ENCODE assay signal across 8 cellular contexts in the genomic region with DNA sequence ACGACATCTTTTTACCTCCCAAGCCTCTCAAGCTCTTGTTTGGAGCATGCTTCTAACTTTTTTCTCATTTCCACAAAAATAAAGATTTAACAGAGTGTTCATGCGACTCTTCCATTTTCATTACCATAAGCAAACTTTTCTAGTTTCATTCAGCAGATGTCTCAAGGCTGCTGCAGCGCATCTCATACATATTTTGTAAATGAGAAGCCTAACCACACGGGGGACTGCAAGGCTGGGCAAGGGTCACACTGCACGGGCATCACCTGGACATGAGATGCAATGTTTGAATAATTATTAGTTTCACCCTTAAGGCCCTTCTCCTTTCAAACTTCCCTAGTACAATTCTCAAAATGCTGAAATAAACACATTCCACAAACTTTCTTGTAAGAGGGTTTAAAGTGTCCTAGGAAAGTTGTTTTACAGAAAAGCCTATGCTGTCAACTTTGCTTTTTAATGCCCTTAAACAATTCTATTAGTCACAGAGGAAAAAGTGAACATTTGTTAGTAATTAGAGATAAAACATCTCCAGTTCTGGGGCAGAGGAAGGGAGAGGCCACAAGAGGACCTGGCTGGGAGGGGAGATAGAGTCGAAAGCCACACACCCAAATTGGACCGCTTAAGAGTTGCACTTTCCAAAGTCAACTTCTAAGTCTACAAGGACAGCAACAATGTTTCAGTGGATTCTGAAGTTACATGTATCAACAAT. TPM values are rescaled to one million over a fixed set of nuclear protein-coding genes. Genes with fewer than 3 reads are reported as not detected.
DNase-seq lines count a peak whose midpoint lies in the region; ATAC-seq, FAIRE-seq and TF ChIP-seq lines count a peak whose summit lies in the region.

No MANE protein-coding gene starts in this region.

- no peak for FAIRE-seq in GM12892 (lab: Jason Lieb, UNC)

- BruUV-seq in HCT116 (replicated peaks; lab: Mats Ljungman, UMichigan), result no TSS peak

- 0 out of 4 replicates have a peak, but pooled peaks cover 0 to 3% of the 10 kb centered on the region in 2 experiments for H3K9me3 ChIP-seq in HCT116 (ENCODE audit: control insufficient read depth in 1 of 2, insufficient read depth in 1 of 2, low read depth in 1 of 2, low read length in 2 of 2)
- peaks cover 7% of the 10 kb centered on the region for H3K9me3 ChIP-seq in left ventricle myocardium inferior (replicated peaks)
- no peaks in the 10 kb centered on the region for H3K9me3 ChIP-seq in skeletal muscle tissue (ENCODE audit: control insufficient read depth in 3 of 3, low read length in 3 of 3)

- no peak; the same call in 1 of the 2 replicates for TF ChIP-seq RAD21 in HCT116 (IDR thresholded peaks at IDR 0.05; ENCODE audit: low read depth)

- H3K27ac ChIP-seq in HCT116 (ENCODE audit: low read depth, low read length) (peak overlapping the region; percentile 63; the same call in 1 of the 2 replicates), left ventricle myocardium inferior (replicated peaks) (peak overlapping the region; percentile 75), skeletal muscle tissue (ENCODE audit: low read depth, low read length) (no peak overlapping the region)

- no peaks in the 10 kb centered on the region for H3K27me3 ChIP-seq in HCT116 (ENCODE audit: insufficient read depth, low read length)
- H3K27me3 ChIP-seq in left ventricle myocardium inferior (ENCODE audit: low read depth), result no peaks in the 10 kb centered on the region
- no peaks in the 10 kb centered on the region for H3K27me3 ChIP-seq in skeletal muscle tissue (ENCODE audit: control insufficient read depth in 3 of 3, insufficient read depth in 3 of 3, low read length in 3 of 3)

- peak overlapping the region; percentile 79 for H3K9ac ChIP-seq in HCT116 (ENCODE audit: low read length)
- peak overlapping the region; percentile 79 to 83 (median 79) for H3K9ac ChIP-seq in skeletal muscle tissue (ENCODE audit: low read depth in 1 of 3, low read length in 3 of 3)

- H3K4me2 ChIP-seq in HCT116 (ENCODE audit: low read length), result peak overlapping the region; percentile 80

- peaks cover 29 to 70% of the 10 kb centered on the region in 2 experiments for H3K4me1 ChIP-seq in HCT116 (ENCODE audit: control insufficient read depth in 1 of 2, insufficient read depth in 2 of 2, low read length in 2 of 2)
- peaks cover 36% of the 10 kb centered on the region for H3K4me1 ChIP-seq in left ventricle myocardium inferior
- peaks cover 10 to 36% (median 12%) of the 10 kb centered on the region in 3 donors for H3K4me1 ChIP-seq in skeletal muscle tissue (ENCODE audit: control insufficient read depth in 3 of 3, insufficient read depth in 3 of 3, low read length in 3 of 3)

- H3K9me3 Mint-ChIP-seq in activated T-helper 1 cell treated with anti-CD3 and anti-CD28 coated beads, Interleukin-12 subunit alpha, Interleukin-12 subunit beta, Interleukin-2, Interleukin-4 antibody, amounts not matched to agents 30 ng/mL and 10 ng/mL and 1 ng/mL, durations not matched to agents 14 hours and 24 hours and 36 hours, result peaks cover 11% of the 10 kb centered on the region

- peaks cover 6% of the 10 kb centered on the region for H3K36me3 Mint-ChIP-seq in activated T-helper 1 cell treated with anti-CD3 and anti-CD28 coated beads, Interleukin-12 subunit alpha, Interleukin-12 subunit beta, Interleukin-2, Interleukin-4 antibody, amounts not matched to agents 30 ng/mL and 10 ng/mL and 1 ng/mL, durations not matched to agents 14 hours and 24 hours and 36 hours (ENCODE audit: low read depth)

- H3K4me3 ChIP-seq in HCT116 (replicated peaks in 1 of 2; ENCODE audit: low read depth in 1 of 2, low read length in 2 of 2) (peak overlapping the region; percentile 72 to 84), left ventricle myocardium inferior (peak overlapping the region; percentile 81), skeletal muscle tissue (ENCODE audit: low read length in 3 of 3) (peak overlapping the region; percentile 62 to 76 (median 74))

- CTCF ChIA-PET in HCT116 (lab: Charles Lee), result no interaction called here

- H3K4me3 Mint-ChIP-seq in activated T-helper 1 cell treated with anti-CD3 and anti-CD28 coated beads, Interleukin-12 subunit alpha, Interleukin-12 subunit beta, Interleukin-2, Interleukin-4 antibody, amounts not matched to agents 30 ng/mL and 10 ng/mL and 1 ng/mL, durations not matched to agents 14 hours and 24 hours and 36 hours, result peak overlapping the region; percentile 80

- intact Hi-C loops in HCT116 (cut with micrococcal nuclease) (no loop called here), left ventricle myocardium inferior (cut with micrococcal nuclease) (no loop called here)
- intact Hi-C loops in activated T-helper 1 cell treated with anti-CD3 and anti-CD28 coated beads, Interleukin-12 subunit alpha, Interleukin-12 subunit beta, Interleukin-2, Interleukin-4 antibody, amounts not matched to agents 30 ng/mL and 10 ng/mL and 1 ng/mL, durations not matched to agents 14 hours and 24 hours and 36 hours (cut with micrococcal nuclease), result loop anchor here (2.0 to 10.0 kb wide), 4 partner anchors 68 to 486 kb away; a partner anchor contains a TSS

- no peak for TF ChIP-seq POLR2A in HCT116 (IDR thresholded peaks at IDR 0.05; ENCODE audit: borderline replicate concordance, extremely low read depth, insufficient read depth, insufficient read length)
- TF ChIP-seq POLR2A in GM12892 (IDR thresholded peaks at IDR 0.05; ENCODE audit: low read depth, low read length), result no peak

- peaks cover 29% of the 10 kb centered on the region for H3K4me1 Mint-ChIP-seq in activated T-helper 1 cell treated with anti-CD3 and anti-CD28 coated beads, Interleukin-12 subunit alpha, Interleukin-12 subunit beta, Interleukin-2, Interleukin-4 antibody, amounts not matched to agents 30 ng/mL and 10 ng/mL and 1 ng/mL, durations not matched to agents 14 hours and 24 hours and 36 hours (ENCODE audit: low read depth)

- no peaks in the 10 kb centered on the region for H3K9me2 ChIP-seq in HCT116 (ENCODE audit: insufficient read depth)

- H4K20me1 ChIP-seq in HCT116 (ENCODE audit: insufficient read depth), result no peaks in the 10 kb centered on the region

- TF ChIP-seq CTCF in HCT116 (IDR thresholded peaks at IDR 0.05 in 2 of 3, conservative IDR thresholded peaks at IDR 0.05 in 1 of 3; ENCODE audit: borderline replicate concordance in 1 of 3, insufficient read depth in 1 of 3, low read depth in 2 of 3, low read length in 2 of 3), result no peak
- no peak for TF ChIP-seq CTCF in left ventricle myocardium inferior (IDR thresholded peaks at IDR 0.05; ENCODE audit: borderline replicate concordance)

- peaks cover 6% of the 10 kb centered on the region for H3K27me3 Mint-ChIP-seq in activated T-helper 1 cell treated with anti-CD3 and anti-CD28 coated beads, Interleukin-12 subunit alpha, Interleukin-12 subunit beta, Interleukin-2, Interleukin-4 antibody, amounts not matched to agents 30 ng/mL and 10 ng/mL and 1 ng/mL, durations not matched to agents 14 hours and 24 hours and 36 hours (ENCODE audit: insufficient read depth)

- H3K27ac Mint-ChIP-seq in activated T-helper 1 cell treated with anti-CD3 and anti-CD28 coated beads, Interleukin-12 subunit alpha, Interleukin-12 subunit beta, Interleukin-2, Interleukin-4 antibody, amounts not matched to agents 30 ng/mL and 10 ng/mL and 1 ng/mL, durations not matched to agents 14 hours and 24 hours and 36 hours, result peak overlapping the region; percentile 30

- DNase-seq in AG08395 (ENCODE audit: low spot score) (peak; percentile 59), HCT116 (ENCODE audit: low read depth, low spot score) (no peak), left ventricle myocardium inferior (no peak), NCI-H1694 treated with DMSO at 0.1 percent for 48 hours (lab: John Stamatoyannopoulos, UW) (no peak), GM12892 (ENCODE audit: insufficient read length) (no peak)
- no peak for DNase-seq in activated T-helper 1 cell treated with anti-CD3 and anti-CD28 coated beads, Interleukin-12 subunit alpha, Interleukin-12 subunit beta, Interleukin-2, Interleukin-4 antibody, amounts not matched to agents 30 ng/mL and 10 ng/mL and 1 ng/mL, durations not matched to agents 14 hours and 24 hours and 36 hours (ENCODE audit: low spot score)

- H3K36me3 ChIP-seq in HCT116 (ENCODE audit: control insufficient read depth in 1 of 2, insufficient read depth in 2 of 2, low read length in 2 of 2) (no peaks in the 10 kb centered on the region), left ventricle myocardium inferior (no peaks in the 10 kb centered on the region), skeletal muscle tissue (ENCODE audit: control insufficient read depth in 3 of 3, insufficient read depth in 3 of 3, low read length in 3 of 3) (no peaks in the 10 kb centered on the region)

- ATAC-seq in HCT116 (no peak), HG02981 (IDR thresholded peaks at IDR 0.05; ENCODE audit: unreplicated experiment) (no peak)

- H2AFZ ChIP-seq in HCT116 (ENCODE audit: low read depth, low read length, poor library complexity, severe bottlenecking), result no peak overlapping the region

- POLR2A ChIA-PET in HCT116 (lab: Charles Lee), result no interaction called here

- peaks cover 44% of the 10 kb centered on the region for H3K79me2 ChIP-seq in HCT116 (ENCODE audit: insufficient read depth, low read length)

- RAD21 ChIA-PET in HCT116 (lab: Charles Lee; ENCODE audit: low non-redundant PET in 1 of 2, low total read pairs in 2 of 2, uncharacterized antibody in 2 of 2, unreplicated experiment in 2 of 2), result no interaction called here

TF ChIP-seq in HCT116, 20 proteins besides CTCF, POLR2A, EP300 and RAD21 (continues in another document):
- TF ChIP-seq YY1 (IDR thresholded peaks at IDR 0.05; ENCODE audit: extremely low read depth, insufficient replicate concordance, low read depth, low read length), result no peak
- TF ChIP-seq POLR2AphosphoS5 (IDR thresholded peaks at IDR 0.05; ENCODE audit: low read depth, low read length), result no peak
- TF ChIP-seq CBX3 (IDR thresholded peaks at IDR 0.05; ENCODE audit: low read depth), result no peak
- no peak for TF ChIP-seq EGR1 (IDR thresholded peaks at IDR 0.05; ENCODE audit: low read depth)
- TF ChIP-seq ZNF274 (IDR thresholded peaks at IDR 0.05; ENCODE audit: low read depth, low read length), result no peak
- no peak for TF ChIP-seq TCF7L2 (IDR thresholded peaks at IDR 0.05; ENCODE audit: borderline replicate concordance, extremely low read depth, insufficient read depth, insufficient read length)
- TF ChIP-seq EZH2 (IDR thresholded peaks at IDR 0.05), result no peak
- TF ChIP-seq, protein P1, sequence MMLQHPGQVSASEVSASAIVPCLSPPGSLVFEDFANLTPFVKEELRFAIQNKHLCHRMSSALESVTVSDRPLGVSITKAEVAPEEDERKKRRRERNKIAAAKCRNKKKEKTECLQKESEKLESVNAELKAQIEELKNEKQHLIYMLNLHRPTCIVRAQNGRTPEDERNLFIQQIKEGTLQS (IDR thresholded peaks at IDR 0.05), result no peak
- TF ChIP-seq SIN3A (IDR thresholded peaks at IDR 0.05; ENCODE audit: low read depth), result no peak
- no peak for TF ChIP-seq SP1 (IDR thresholded peaks at IDR 0.05; ENCODE audit: low read depth)

RNA-seq across cellular contexts. Expression of a gene that starts 1.3 kb away (rescaled TPM):
- total RNA-seq in HCT116 (2021; ENCODE audit: unreplicated experiment) (33.0 TPM), left ventricle myocardium inferior (12.2 TPM), skeletal muscle tissue (23.5 TPM)
- 29.3 and 36.2 TPM in 2 replicates for polyA plus RNA-seq in HCT116 (2012)
- total RNA-seq in activated T-helper 1 cell treated with anti-CD3 and anti-CD28 coated beads, Interleukin-12 subunit alpha, Interleukin-12 subunit beta, Interleukin-2, Interleukin-4 antibody, amounts not matched to agents 30 ng/mL and 10 ng/mL and 1 ng/mL, durations not matched to agents 14 hours and 24 hours and 36 hours, result 18.5 and 22.8 TPM in 2 replicates
- 24.6 TPM for polyA plus RNA-seq in GM12892 (2012; ENCODE audit: missing spikeins)
